36 cellular contexts compared by ENCODE assay signal in the genomic region with DNA sequence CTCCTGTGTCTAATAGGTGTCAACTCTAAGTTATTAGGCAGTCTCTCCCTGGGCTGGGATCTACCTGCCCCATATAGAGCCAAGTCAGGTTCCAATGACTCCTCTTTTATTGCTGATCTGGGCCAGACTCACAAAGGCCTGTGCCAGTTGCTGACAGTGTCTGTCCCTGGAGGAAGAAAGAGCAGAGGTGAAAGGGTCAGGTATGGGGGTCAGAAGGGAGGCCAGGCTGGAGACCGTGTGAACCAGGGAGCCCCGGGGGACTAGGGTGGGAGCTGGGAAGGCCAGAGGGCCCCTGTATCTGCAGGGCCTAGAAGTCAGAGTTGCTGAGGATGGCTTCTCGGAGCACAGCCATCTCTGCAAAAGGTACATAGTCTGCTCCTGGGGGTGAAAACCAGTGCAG. TPM values are rescaled to one million over a fixed set of nuclear protein-coding genes. Genes with fewer than 3 reads are reported as not detected.
"Had no signal": no experiment of that assay in that cellular context is flagged by ENCODE, and none has a peak within 500 bp of the region (broad histone marks: within the 10 kb centered on the region; RNA-seq: fewer than 3 reads in every experiment).

No MANE protein-coding gene starts in this region.

- H3K27ac Mint-ChIP-seq: activated B cell treated with CpG ODN at 0.5 μM for 24 hours; activated CD8-positive, alpha-beta T cell treated with anti-CD3 and anti-CD28 coated beads for 36 hours; activated naive CD8-positive, alpha-beta T cell; activated T-helper 17 cell treated with anti-CD3 and anti-CD28 coated beads, Interleukin-2, amount 50 U/mL, for 72 hours; T-helper 17 cell; T-helper 2 cell treated with Interferon-gamma antibody and Interleukin-4, amounts not matched to agents 5 μg/mL and 100 μg/mL, for 36 hours had no signal

- H3K9me3 Mint-ChIP-seq: activated B cell treated with CpG ODN at 0.5 μM for 24 hours; activated CD8-positive, alpha-beta T cell treated with anti-CD3 and anti-CD28 coated beads for 36 hours; activated T-cell treated with anti-CD3 and anti-CD28 coated beads, Interleukin-2, amount 50 U/mL, for 4 hours; activated T-helper 17 cell treated with anti-CD3 and anti-CD28 coated beads, Interleukin-2, amount 50 U/mL, for 72 hours; T-helper 2 cell treated with Interferon-gamma antibody and Interleukin-4, amounts not matched to agents 5 μg/mL and 100 μg/mL, for 36 hours had no signal

- H3K36me3 Mint-ChIP-seq: activated naive CD8-positive, alpha-beta T cell; brain had no signal

- H3K4me3 ChIP-seq: breast epithelium, cardiac muscle cell, colonic mucosa, esophagus squamous epithelium had no signal

- DNase-seq: activated B cell treated with CpG ODN at 0.5 μM for 24 hours; activated CD4-positive, alpha-beta T cell treated with anti-CD3 and anti-CD28 coated beads for 48 hours; activated CD4-positive, alpha-beta T cell treated with anti-CD3 and anti-CD28 coated beads, Interleukin-2, amount 50 U/mL, for 1 hour; activated CD4-positive, alpha-beta T cell treated with anti-CD3 and anti-CD28 coated beads, Interleukin-2, amount 50 U/mL, for 48 hours; activated CD8-positive, alpha-beta memory T cell treated with anti-CD3 and anti-CD28 coated beads for 24 hours; activated CD8-positive, alpha-beta T cell treated with anti-CD3 and anti-CD28 coated beads for 36 hours; activated effector memory CD4-positive, alpha-beta T cell treated with Interleukin-2 at 50 U/mL for 16 hours; activated gamma-delta T cell treated with Interleukin-2 at 50 U/mL for 16 hours; activated naive CD4-positive, alpha-beta T cell treated with anti-CD3 and anti-CD28 coated beads, Interleukin-2, amount 50 U/mL, for 16 hours; activated naive CD4-positive, alpha-beta T cell treated with Interleukin-2 at 50 U/mL for 16 hours; activated T-cell treated with anti-CD3 and anti-CD28 coated beads, Interleukin-2, amount 50 U/mL, for 4 hours; amniotic stem cell; anterior cingulate cortex; central memory CD4-positive, alpha-beta T cell; cerebellar nuclear complex; colonic mucosa; effector CD8-positive, alpha-beta T cell; esophagus squamous epithelium; T-helper 1 cell; T-helper 17 cell; T1000; WERI-Rb-1 had no signal

- H3K27ac ChIP-seq: breast epithelium, cardiac muscle cell, colonic mucosa, epithelial cell of prostate, esophagus squamous epithelium, WERI-Rb-1 had no signal

- ATAC-seq: activated CD4-positive, CD25-positive, alpha-beta regulatory T cell treated with anti-CD3 and anti-CD28 coated beads, Interleukin-2, amount 50 U/mL, for 24 hours; activated CD8-positive, alpha-beta T cell treated with anti-CD3 and anti-CD28 coated beads for 36 hours; activated T-cell treated with anti-CD3 and anti-CD28 coated beads, Interleukin-2, amount 50 U/mL, for 4 hours; activated T-helper 17 cell treated with anti-CD3 and anti-CD28 coated beads, Interleukin-2, amount 50 U/mL, for 72 hours; T-helper 17 cell had no signal

- H3K36me3 ChIP-seq: breast epithelium, cardiac muscle cell, colonic mucosa, esophagus squamous epithelium had no signal

- H3K27me3 ChIP-seq: breast epithelium, cardiac muscle cell, colonic mucosa, esophagus squamous epithelium had no signal

- H3K9me3 ChIP-seq: breast epithelium, colonic mucosa, esophagus squamous epithelium had no signal

- H3K4me3 Mint-ChIP-seq: activated B cell treated with CpG ODN at 0.5 μM for 24 hours; activated CD8-positive, alpha-beta T cell treated with anti-CD3 and anti-CD28 coated beads for 36 hours; activated naive CD8-positive, alpha-beta T cell; activated T-cell treated with anti-CD3 and anti-CD28 coated beads, Interleukin-2, amount 50 U/mL, for 4 hours; activated T-helper 17 cell treated with anti-CD3 and anti-CD28 coated beads, Interleukin-2, amount 50 U/mL, for 72 hours; T-helper 17 cell; T-helper 2 cell treated with Interferon-gamma antibody and Interleukin-4, amounts not matched to agents 5 μg/mL and 100 μg/mL, for 36 hours had no signal

- H3K27me3 Mint-ChIP-seq: activated B cell treated with CpG ODN at 0.5 μM for 24 hours; activated CD8-positive, alpha-beta T cell treated with anti-CD3 and anti-CD28 coated beads for 36 hours; activated naive CD8-positive, alpha-beta T cell; activated T-helper 17 cell treated with anti-CD3 and anti-CD28 coated beads, Interleukin-2, amount 50 U/mL, for 72 hours had no signal

RNA-seq across cellular contexts. Expression of a gene that starts 6.3 kb away (rescaled TPM):
- total RNA-seq: dermis microvascular lymphatic vessel endothelial cell, esophagus squamous epithelium had no signal

RNA-seq across cellular contexts. Expression of a gene that starts 10.2 kb away (rescaled TPM):
- total RNA-seq: activated B cell treated with CpG ODN at 0.5 μM for 24 hours; activated CD8-positive, alpha-beta T cell treated with anti-CD3 and anti-CD28 coated beads for 36 hours; activated T-cell treated with anti-CD3 and anti-CD28 coated beads, Interleukin-2, amount 50 U/mL, for 4 hours; activated T-helper 17 cell treated with anti-CD3 and anti-CD28 coated beads, Interleukin-2, amount 50 U/mL, for 72 hours; cardiac muscle cell; dermis microvascular lymphatic vessel endothelial cell; endothelial cell of umbilical vein; esophagus squamous epithelium; fibroblast of lung; fibroblast of villous mesenchyme; frontal cortex; T-helper 17 cell had no signal
- polyA plus RNA-seq: endothelial cell of umbilical vein, esophagus, fibroblast of lung had no signal
